In the genomic region with DNA sequence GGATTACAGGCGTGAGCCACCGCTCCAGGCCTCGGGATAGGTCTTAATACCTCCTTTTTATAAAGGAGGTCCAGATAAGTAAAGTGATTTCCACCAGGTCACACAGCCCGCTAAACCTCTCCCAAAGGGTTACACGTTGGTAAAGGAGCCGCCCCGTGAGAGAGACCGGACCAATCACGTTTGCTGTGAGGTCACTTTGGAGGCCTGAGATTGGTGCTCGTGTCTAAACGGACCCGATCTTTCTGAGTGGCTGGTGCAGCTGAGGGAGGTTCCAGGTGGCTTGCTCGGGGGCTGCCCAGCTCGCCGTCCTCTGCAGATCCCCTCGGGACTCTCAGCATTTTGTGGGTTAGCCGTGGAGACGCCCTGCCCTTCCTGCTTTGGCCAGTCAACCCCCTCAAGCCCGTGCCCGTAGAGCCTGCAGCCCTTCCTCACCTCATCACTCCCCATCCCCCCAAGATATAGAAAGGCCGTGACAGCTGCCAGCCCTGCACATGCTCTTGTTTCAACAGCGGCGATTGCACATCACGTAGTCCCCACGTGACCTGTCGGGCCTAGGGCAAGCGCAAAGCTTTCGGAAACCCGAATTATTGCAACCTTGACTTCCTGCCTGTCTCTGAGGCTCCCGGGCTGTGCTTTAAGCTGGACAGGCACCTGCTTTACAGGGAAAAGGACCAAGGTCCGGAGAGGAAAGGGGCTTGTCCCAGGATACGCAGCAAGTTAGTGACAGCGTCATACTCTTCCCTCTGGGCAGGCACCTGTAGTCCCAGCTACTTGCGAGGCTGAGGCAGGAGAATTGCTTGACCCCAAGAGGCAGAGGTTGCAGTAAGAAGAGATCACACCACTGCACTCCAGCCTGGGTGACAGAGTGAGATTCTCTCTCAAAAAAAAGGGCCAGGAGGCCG, we compare ENCODE assay signal across 1 cellular context.
TF ChIP-seq lines count a peak whose summit lies in the region.

No MANE protein-coding gene starts in this region.

TF ChIP-seq in HEK293, 187 proteins besides CTCF, POLR2A, EP300 and RAD21 (continued from another document and continues in another):
- TF ChIP-seq, protein P1, sequence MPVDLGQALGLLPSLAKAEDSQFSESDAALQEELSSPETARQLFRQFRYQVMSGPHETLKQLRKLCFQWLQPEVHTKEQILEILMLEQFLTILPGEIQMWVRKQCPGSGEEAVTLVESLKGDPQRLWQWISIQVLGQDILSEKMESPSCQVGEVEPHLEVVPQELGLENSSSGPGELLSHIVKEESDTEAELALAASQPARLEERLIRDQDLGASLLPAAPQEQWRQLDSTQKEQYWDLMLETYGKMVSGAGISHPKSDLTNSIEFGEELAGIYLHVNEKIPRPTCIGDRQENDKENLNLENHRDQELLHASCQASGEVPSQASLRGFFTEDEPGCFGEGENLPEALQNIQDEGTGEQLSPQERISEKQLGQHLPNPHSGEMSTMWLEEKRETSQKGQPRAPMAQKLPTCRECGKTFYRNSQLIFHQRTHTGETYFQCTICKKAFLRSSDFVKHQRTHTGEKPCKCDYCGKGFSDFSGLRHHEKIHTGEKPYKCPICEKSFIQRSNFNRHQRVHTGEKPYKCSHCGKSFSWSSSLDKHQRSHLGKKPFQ (tag by site-specific recombination; IDR thresholded peaks at IDR 0.05), result peak; percentile 30
- TF ChIP-seq ZNF701 (tag by site-specific recombination; IDR thresholded peaks at IDR 0.05) (no peak), ZNF394 (tag by site-specific recombination; IDR thresholded peaks at IDR 0.05; ENCODE audit: borderline replicate concordance) (peak; percentile 56; the same call in 1 of the 2 replicates), ZNF391 (tag by site-specific recombination; IDR thresholded peaks at IDR 0.05; ENCODE audit: borderline replicate concordance, low read depth) (peak; percentile 65; the same call in 1 of the 2 replicates), KLF1 (tag by site-specific recombination; IDR thresholded peaks at IDR 0.05) (peak; percentile 33; the same call in 1 of the 2 replicates), ZNF558 (tag by site-specific recombination; IDR thresholded peaks at IDR 0.05) (peak; percentile 26; the same call in 1 of the 2 replicates), ZNF621 (tag by site-specific recombination; IDR thresholded peaks at IDR 0.05) (no peak), YY1 (tag by site-specific recombination; IDR thresholded peaks at IDR 0.05) (no peak), ZBTB8A (tag by site-specific recombination; IDR thresholded peaks at IDR 0.05) (peak; percentile 74), ZEB2 (tag by site-specific recombination; IDR thresholded peaks at IDR 0.05) (peak; percentile 93), BCL11B (tag by site-specific recombination; IDR thresholded peaks at IDR 0.05; ENCODE audit: low read depth) (peak; percentile 64; the same call in 1 of the 2 replicates), GLI2 (tag by site-specific recombination; IDR thresholded peaks at IDR 0.05; ENCODE audit: borderline replicate concordance, low read depth) (no peak), SP3 (tag by site-specific recombination; IDR thresholded peaks at IDR 0.05) (peak; percentile 72), SETDB1 (IDR thresholded peaks at IDR 0.05; ENCODE audit: insufficient read length, low read length) (peak; percentile 31), MYNN (tag by site-specific recombination; IDR thresholded peaks at IDR 0.05; ENCODE audit: borderline replicate concordance) (no peak), ZNF843 (tag by site-specific recombination; IDR thresholded peaks at IDR 0.05) (peak; percentile 60; the same call in 1 of the 2 replicates), ZNF629 (tag by site-specific recombination; IDR thresholded peaks at IDR 0.05) (peak; percentile 82), ZBTB17 (tag by site-specific recombination; IDR thresholded peaks at IDR 0.05) (peak; percentile 95), ZNF184 (tag by site-specific recombination; IDR thresholded peaks at IDR 0.05) (no peak), ZNF501 (tag by site-specific recombination; IDR thresholded peaks at IDR 0.05) (peak; percentile 95), ZNF660 (tag by site-specific recombination; IDR thresholded peaks at IDR 0.05) (0 out of 2 replicates have a peak, but pooled peaks have one; percentile 13), ZNF140 (tag by site-specific recombination; IDR thresholded peaks at IDR 0.05) (no peak), ZIC2 (tag by site-specific recombination; IDR thresholded peaks at IDR 0.05) (no peak), ZNF600 (tag by site-specific recombination; IDR thresholded peaks at IDR 0.05) (peak; percentile 88), ZNF768 (tag by site-specific recombination; IDR thresholded peaks at IDR 0.05) (peak; percentile 86; the same call in 1 of the 2 replicates), ZNF2 (tag by site-specific recombination; IDR thresholded peaks at IDR 0.05) (peak; percentile 92), SP2 (tag by site-specific recombination; IDR thresholded peaks at IDR 0.05) (peak; percentile 95), REPIN1 (tag by site-specific recombination; IDR thresholded peaks at IDR 0.05; ENCODE audit: low read depth) (peak; percentile 88; the same call in 1 of the 2 replicates), ZNF169 (tag by site-specific recombination; IDR thresholded peaks at IDR 0.05) (no peak), GLIS2 (tag by site-specific recombination; IDR thresholded peaks at IDR 0.05) (peak; percentile 88), ZNF76 (tag by site-specific recombination; IDR thresholded peaks at IDR 0.05; ENCODE audit: borderline replicate concordance, low read depth) (peak; percentile 57; the same call in 1 of the 2 replicates), KLF8 (tag by site-specific recombination; IDR thresholded peaks at IDR 0.05) (peak; percentile 71; the same call in 1 of the 2 replicates), KLF9 (tag by site-specific recombination; IDR thresholded peaks at IDR 0.05; ENCODE audit: low read depth) (peak; percentile 66; the same call in 1 of the 2 replicates), ZBTB20 (tag by site-specific recombination; IDR thresholded peaks at IDR 0.05) (peak; percentile 84)
- TF ChIP-seq, protein P2, sequence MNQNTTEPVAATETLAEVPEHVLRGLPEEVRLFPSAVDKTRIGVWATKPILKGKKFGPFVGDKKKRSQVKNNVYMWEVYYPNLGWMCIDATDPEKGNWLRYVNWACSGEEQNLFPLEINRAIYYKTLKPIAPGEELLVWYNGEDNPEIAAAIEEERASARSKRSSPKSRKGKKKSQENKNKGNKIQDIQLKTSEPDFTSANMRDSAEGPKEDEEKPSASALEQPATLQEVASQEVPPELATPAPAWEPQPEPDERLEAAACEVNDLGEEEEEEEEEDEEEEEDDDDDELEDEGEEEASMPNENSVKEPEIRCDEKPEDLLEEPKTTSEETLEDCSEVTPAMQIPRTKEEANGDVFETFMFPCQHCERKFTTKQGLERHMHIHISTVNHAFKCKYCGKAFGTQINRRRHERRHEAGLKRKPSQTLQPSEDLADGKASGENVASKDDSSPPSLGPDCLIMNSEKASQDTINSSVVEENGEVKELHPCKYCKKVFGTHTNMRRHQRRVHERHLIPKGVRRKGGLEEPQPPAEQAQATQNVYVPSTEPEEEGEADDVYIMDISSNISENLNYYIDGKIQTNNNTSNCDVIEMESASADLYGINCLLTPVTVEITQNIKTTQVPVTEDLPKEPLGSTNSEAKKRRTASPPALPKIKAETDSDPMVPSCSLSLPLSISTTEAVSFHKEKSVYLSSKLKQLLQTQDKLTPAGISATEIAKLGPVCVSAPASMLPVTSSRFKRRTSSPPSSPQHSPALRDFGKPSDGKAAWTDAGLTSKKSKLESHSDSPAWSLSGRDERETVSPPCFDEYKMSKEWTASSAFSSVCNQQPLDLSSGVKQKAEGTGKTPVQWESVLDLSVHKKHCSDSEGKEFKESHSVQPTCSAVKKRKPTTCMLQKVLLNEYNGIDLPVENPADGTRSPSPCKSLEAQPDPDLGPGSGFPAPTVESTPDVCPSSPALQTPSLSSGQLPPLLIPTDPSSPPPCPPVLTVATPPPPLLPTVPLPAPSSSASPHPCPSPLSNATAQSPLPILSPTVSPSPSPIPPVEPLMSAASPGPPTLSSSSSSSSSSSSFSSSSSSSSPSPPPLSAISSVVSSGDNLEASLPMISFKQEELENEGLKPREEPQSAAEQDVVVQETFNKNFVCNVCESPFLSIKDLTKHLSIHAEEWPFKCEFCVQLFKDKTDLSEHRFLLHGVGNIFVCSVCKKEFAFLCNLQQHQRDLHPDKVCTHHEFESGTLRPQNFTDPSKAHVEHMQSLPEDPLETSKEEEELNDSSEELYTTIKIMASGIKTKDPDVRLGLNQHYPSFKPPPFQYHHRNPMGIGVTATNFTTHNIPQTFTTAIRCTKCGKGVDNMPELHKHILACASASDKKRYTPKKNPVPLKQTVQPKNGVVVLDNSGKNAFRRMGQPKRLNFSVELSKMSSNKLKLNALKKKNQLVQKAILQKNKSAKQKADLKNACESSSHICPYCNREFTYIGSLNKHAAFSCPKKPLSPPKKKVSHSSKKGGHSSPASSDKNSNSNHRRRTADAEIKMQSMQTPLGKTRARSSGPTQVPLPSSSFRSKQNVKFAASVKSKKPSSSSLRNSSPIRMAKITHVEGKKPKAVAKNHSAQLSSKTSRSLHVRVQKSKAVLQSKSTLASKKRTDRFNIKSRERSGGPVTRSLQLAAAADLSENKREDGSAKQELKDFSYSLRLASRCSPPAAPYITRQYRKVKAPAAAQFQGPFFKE (tag by site-specific recombination; IDR thresholded peaks at IDR 0.05; ENCODE audit: borderline replicate concordance), result no peak
- TF ChIP-seq, protein P3, sequence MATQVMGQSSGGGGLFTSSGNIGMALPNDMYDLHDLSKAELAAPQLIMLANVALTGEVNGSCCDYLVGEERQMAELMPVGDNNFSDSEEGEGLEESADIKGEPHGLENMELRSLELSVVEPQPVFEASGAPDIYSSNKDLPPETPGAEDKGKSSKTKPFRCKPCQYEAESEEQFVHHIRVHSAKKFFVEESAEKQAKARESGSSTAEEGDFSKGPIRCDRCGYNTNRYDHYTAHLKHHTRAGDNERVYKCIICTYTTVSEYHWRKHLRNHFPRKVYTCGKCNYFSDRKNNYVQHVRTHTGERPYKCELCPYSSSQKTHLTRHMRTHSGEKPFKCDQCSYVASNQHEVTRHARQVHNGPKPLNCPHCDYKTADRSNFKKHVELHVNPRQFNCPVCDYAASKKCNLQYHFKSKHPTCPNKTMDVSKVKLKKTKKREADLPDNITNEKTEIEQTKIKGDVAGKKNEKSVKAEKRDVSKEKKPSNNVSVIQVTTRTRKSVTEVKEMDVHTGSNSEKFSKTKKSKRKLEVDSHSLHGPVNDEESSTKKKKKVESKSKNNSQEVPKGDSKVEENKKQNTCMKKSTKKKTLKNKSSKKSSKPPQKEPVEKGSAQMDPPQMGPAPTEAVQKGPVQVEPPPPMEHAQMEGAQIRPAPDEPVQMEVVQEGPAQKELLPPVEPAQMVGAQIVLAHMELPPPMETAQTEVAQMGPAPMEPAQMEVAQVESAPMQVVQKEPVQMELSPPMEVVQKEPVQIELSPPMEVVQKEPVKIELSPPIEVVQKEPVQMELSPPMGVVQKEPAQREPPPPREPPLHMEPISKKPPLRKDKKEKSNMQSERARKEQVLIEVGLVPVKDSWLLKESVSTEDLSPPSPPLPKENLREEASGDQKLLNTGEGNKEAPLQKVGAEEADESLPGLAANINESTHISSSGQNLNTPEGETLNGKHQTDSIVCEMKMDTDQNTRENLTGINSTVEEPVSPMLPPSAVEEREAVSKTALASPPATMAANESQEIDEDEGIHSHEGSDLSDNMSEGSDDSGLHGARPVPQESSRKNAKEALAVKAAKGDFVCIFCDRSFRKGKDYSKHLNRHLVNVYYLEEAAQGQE (tag by site-specific recombination; IDR thresholded peaks at IDR 0.05), result no peak
- TF ChIP-seq, protein P4, sequence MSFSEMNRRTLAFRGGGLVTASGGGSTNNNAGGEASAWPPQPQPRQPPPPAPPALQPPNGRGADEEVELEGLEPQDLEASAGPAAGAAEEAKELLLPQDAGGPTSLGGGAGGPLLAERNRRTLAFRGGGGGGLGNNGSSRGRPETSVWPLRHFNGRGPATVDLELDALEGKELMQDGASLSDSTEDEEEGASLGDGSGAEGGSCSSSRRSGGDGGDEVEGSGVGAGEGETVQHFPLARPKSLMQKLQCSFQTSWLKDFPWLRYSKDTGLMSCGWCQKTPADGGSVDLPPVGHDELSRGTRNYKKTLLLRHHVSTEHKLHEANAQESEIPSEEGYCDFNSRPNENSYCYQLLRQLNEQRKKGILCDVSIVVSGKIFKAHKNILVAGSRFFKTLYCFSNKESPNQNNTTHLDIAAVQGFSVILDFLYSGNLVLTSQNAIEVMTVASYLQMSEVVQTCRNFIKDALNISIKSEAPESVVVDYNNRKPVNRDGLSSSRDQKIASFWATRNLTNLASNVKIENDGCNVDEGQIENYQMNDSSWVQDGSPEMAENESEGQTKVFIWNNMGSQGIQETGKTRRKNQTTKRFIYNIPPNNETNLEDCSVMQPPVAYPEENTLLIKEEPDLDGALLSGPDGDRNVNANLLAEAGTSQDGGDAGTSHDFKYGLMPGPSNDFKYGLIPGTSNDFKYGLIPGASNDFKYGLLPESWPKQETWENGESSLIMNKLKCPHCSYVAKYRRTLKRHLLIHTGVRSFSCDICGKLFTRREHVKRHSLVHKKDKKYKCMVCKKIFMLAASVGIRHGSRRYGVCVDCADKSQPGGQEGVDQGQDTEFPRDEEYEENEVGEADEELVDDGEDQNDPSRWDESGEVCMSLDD (tag by site-specific recombination; IDR thresholded peaks at IDR 0.05), result peak; percentile 95
- TF ChIP-seq, protein P5, sequence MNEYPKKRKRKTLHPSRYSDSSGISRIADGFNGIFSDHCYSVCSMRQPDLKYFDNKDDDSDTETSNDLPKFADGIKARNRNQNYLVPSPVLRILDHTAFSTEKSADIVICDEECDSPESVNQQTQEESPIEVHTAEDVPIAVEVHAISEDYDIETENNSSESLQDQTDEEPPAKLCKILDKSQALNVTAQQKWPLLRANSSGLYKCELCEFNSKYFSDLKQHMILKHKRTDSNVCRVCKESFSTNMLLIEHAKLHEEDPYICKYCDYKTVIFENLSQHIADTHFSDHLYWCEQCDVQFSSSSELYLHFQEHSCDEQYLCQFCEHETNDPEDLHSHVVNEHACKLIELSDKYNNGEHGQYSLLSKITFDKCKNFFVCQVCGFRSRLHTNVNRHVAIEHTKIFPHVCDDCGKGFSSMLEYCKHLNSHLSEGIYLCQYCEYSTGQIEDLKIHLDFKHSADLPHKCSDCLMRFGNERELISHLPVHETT (tag by site-specific recombination; IDR thresholded peaks at IDR 0.05), result no peak
- TF ChIP-seq, protein P6, sequence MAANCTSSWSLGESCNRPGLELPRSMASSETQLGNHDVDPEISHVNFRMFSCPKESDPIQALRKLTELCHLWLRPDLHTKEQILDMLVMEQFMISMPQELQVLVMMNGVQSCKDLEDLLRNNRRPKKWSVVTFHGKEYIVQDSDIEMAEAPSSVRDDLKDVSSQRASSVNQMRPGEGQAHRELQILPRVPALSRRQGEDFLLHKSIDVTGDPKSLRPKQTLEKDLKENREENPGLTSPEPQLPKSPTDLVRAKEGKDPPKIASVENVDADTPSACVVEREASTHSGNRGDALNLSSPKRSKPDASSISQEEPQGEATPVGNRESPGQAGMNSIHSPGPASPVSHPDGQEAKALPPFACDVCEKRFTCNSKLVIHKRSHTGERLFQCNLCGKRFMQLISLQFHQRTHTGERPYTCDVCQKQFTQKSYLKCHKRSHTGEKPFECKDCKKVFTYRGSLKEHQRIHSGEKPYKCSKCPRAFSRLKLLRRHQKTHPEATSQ (tag by site-specific recombination; IDR thresholded peaks at IDR 0.05), result peak; percentile 53; the same call in 1 of the 2 replicates
- TF ChIP-seq, protein P7, sequence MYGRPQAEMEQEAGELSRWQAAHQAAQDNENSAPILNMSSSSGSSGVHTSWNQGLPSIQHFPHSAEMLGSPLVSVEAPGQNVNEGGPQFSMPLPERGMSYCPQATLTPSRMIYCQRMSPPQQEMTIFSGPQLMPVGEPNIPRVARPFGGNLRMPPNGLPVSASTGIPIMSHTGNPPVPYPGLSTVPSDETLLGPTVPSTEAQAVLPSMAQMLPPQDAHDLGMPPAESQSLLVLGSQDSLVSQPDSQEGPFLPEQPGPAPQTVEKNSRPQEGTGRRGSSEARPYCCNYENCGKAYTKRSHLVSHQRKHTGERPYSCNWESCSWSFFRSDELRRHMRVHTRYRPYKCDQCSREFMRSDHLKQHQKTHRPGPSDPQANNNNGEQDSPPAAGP (tag by site-specific recombination; IDR thresholded peaks at IDR 0.05), result 0 out of 2 replicates have a peak, but pooled peaks have one; percentile 65
